In the genomic region with DNA sequence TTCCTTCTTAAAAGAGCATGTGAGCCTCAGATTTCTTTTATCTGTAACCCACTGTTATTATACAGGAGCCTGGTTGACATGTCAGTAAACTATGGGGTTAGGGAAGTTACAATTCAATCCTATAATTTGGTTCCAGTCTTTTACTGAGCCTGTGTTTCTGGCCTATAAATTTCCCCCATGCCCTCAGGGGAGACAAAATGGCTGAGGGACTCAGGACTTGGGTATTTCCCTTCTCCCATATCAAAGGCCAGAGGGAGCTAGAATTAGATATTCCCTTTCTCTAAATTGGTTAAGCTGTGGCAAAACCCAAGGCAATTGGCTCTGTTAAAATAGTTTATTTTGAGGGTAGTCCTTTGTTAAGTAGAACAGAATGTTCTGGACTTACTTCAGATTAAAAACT, we compare ENCODE assay signal across 22 cellular contexts.
DNase-seq lines count a peak whose midpoint lies in the region; ATAC-seq, FAIRE-seq and TF ChIP-seq lines count a peak whose summit lies in the region.
"Had no signal": no experiment of that assay in that cellular context is flagged by ENCODE, and none has a peak within 500 bp of the region (broad histone marks: within the 10 kb centered on the region; RNA-seq: fewer than 3 reads in every experiment).

No MANE protein-coding gene starts in this region.

- H3K27ac Mint-ChIP-seq in MCF 10A (ENCODE audit: low read depth, unreplicated experiment): no peak overlapping the region
- H3K27ac Mint-ChIP-seq in activated CD8-positive, alpha-beta T cell treated with anti-CD3 and anti-CD28 coated beads, Interleukin-2, amount 10 ng/mL, durations not matched to agents 7 days and 5 days: no peak overlapping the region
- H3K27ac Mint-ChIP-seq: CD8-positive, alpha-beta memory T cell had no signal

- no TSS peak for BruUV-seq in mammary epithelial cell (replicated peaks; lab: Mats Ljungman, UMichigan)
- no TSS peak for BruUV-seq in MCF 10A (replicated peaks; lab: Mats Ljungman, UMichigan)

- H3K79me2 ChIP-seq in mammary epithelial cell (ENCODE audit: insufficient read depth, low read length): no peaks in the 10 kb centered on the region

- no peak for TF ChIP-seq CTCF in mammary epithelial cell (conservative IDR thresholded peaks at IDR 0.05 in 1 of 2, IDR thresholded peaks at IDR 0.05 in 1 of 2; ENCODE audit: extremely low read depth in 1 of 2, insufficient read depth in 1 of 2, low read depth in 1 of 2, low read length in 2 of 2)
- TF ChIP-seq CTCF in MCF 10A (IDR thresholded peaks at IDR 0.05; ENCODE audit: unreplicated experiment): no peak
- no peak for TF ChIP-seq CTCF in bronchial epithelial cell (IDR thresholded peaks at IDR 0.05; ENCODE audit: insufficient read depth, low read length, severe bottlenecking)

- no peaks in the 10 kb centered on the region for H3K27me3 ChIP-seq in mammary epithelial cell (ENCODE audit: insufficient read depth, low read length)
- H3K27me3 ChIP-seq in bronchial epithelial cell (ENCODE audit: control insufficient read depth, insufficient read depth, low read length): no peaks in the 10 kb centered on the region
- H3K27me3 ChIP-seq: SJSA1 had no signal

- peaks cover 15% of the 10 kb centered on the region for H3K9me3 Mint-ChIP-seq in MCF 10A (ENCODE audit: unreplicated experiment)
- no peaks in the 10 kb centered on the region for H3K9me3 Mint-ChIP-seq in activated CD8-positive, alpha-beta T cell treated with anti-CD3 and anti-CD28 coated beads, Interleukin-2, amount 10 ng/mL, durations not matched to agents 7 days and 5 days (ENCODE audit: insufficient read depth)

- H3K4me1 Mint-ChIP-seq in MCF 10A (ENCODE audit: insufficient read depth, unreplicated experiment): peaks cover 6% of the 10 kb centered on the region
- H3K4me1 Mint-ChIP-seq in activated CD8-positive, alpha-beta T cell treated with anti-CD3 and anti-CD28 coated beads, Interleukin-2, amount 10 ng/mL, durations not matched to agents 7 days and 5 days (ENCODE audit: low read depth): no peaks in the 10 kb centered on the region
- H3K4me1 Mint-ChIP-seq: CD8-positive, alpha-beta memory T cell had no signal

- H2AFZ ChIP-seq in mammary epithelial cell (ENCODE audit: low read depth, low read length): peak overlapping the region; percentile 53

- dilution Hi-C loops in mammary epithelial cell (cut with HindIII; ENCODE audit: low sequenced_read_pairs): no loop called here

- peak overlapping the region; percentile 43 for H3K27ac ChIP-seq in mammary epithelial cell (ENCODE audit: insufficient read depth, low read depth, low read length)
- H3K27ac ChIP-seq: C4-2B, KMS-11, SJSA1 had no signal

- H3K36me3 Mint-ChIP-seq in MCF 10A (ENCODE audit: insufficient read depth, unreplicated experiment): no peaks in the 10 kb centered on the region
- no peaks in the 10 kb centered on the region for H3K36me3 Mint-ChIP-seq in activated CD8-positive, alpha-beta T cell treated with anti-CD3 and anti-CD28 coated beads, Interleukin-2, amount 10 ng/mL, durations not matched to agents 7 days and 5 days (ENCODE audit: low read depth)
- H3K36me3 Mint-ChIP-seq: CD8-positive, alpha-beta memory T cell had no signal

- H3K4me3 Mint-ChIP-seq in MCF 10A (ENCODE audit: unreplicated experiment): no peak overlapping the region
- H3K4me3 Mint-ChIP-seq in activated CD8-positive, alpha-beta T cell treated with anti-CD3 and anti-CD28 coated beads, Interleukin-2, amount 10 ng/mL, durations not matched to agents 7 days and 5 days: no peak overlapping the region
- H3K4me3 Mint-ChIP-seq: CD8-positive, alpha-beta memory T cell had no signal

- FAIRE-seq in bronchial epithelial cell (lab: Jason Lieb, UNC): no peak
- FAIRE-seq: GM12878, H1 had no signal

- in situ Hi-C loops in mammary epithelial cell (cut with MboI; ENCODE audit: low sequenced_read_pairs in 2 of 2): no loop called here

- intact Hi-C loops in mammary epithelial cell (cut with micrococcal nuclease): loop anchor here (10.0 kb wide), 1 partner anchor 171 kb away; no protein-coding TSS in a partner anchor
- intact Hi-C loops in MCF 10A (cut with micrococcal nuclease): no loop called here
- intact Hi-C loops in posterior vena cava (cut with DNase I): no loop called here

- H3K27me3 Mint-ChIP-seq in MCF 10A (ENCODE audit: insufficient read depth, unreplicated experiment): no peaks in the 10 kb centered on the region
- H3K27me3 Mint-ChIP-seq in activated CD8-positive, alpha-beta T cell treated with anti-CD3 and anti-CD28 coated beads, Interleukin-2, amount 10 ng/mL, durations not matched to agents 7 days and 5 days (ENCODE audit: low read depth): no peaks in the 10 kb centered on the region
- H3K27me3 Mint-ChIP-seq: CD8-positive, alpha-beta memory T cell had no signal

- H3K9ac ChIP-seq in mammary epithelial cell (ENCODE audit: insufficient read depth, low read length): no peak overlapping the region
- H3K9ac ChIP-seq: KMS-11 had no signal

- H3K9me3 ChIP-seq in mammary epithelial cell (replicated peaks; ENCODE audit: insufficient read depth, low read length): no peaks in the 10 kb centered on the region

- H3K4me2 ChIP-seq in mammary epithelial cell (ENCODE audit: insufficient read depth, low read depth, low read length): no peak overlapping the region
- H3K4me2 ChIP-seq: KMS-11 had no signal

- CTCF ChIA-PET in mammary epithelial cell (lab: Charles Lee; ENCODE audit: low non-redundant PET): no interaction called here
- CTCF ChIA-PET in MCF 10A (lab: Yijun Ruan, JAX): no interaction called here
- CTCF ChIA-PET in activated CD8-positive, alpha-beta T cell treated with anti-CD3 and anti-CD28 coated beads, Interleukin-2, amount 10 ng/mL, durations not matched to agents 7 days and 5 days (lab: Charles Lee): no interaction called here

- H3K36me3 ChIP-seq in mammary epithelial cell (ENCODE audit: insufficient read depth, low read length) (no peaks in the 10 kb centered on the region), bronchial epithelial cell (ENCODE audit: control insufficient read depth, insufficient read depth, low read length) (no peaks in the 10 kb centered on the region)
- H3K36me3 ChIP-seq: SJSA1 had no signal

- ATAC-seq in GM21737 (IDR thresholded peaks at IDR 0.05; ENCODE audit: unreplicated experiment): no peak
- ATAC-seq in activated CD8-positive, alpha-beta T cell treated with anti-CD3 and anti-CD28 coated beads, Interleukin-2, amount 10 ng/mL, durations not matched to agents 7 days and 5 days: no peak
- ATAC-seq: GM12878, HCT116, Panc1 had no signal

- DNase-seq in mammary epithelial cell (peak; percentile 46), MCF 10A (ENCODE audit: unreplicated experiment) (no peak), bronchial epithelial cell (ENCODE audit: low read depth) (peak; percentile 45), iris pigment epithelial cell (ENCODE audit: low read depth) (peak; percentile 45), hepatic stellate cell (ENCODE audit: low spot score) (no peak), posterior vena cava (ENCODE audit: low spot score) (no peak)
- no peak for DNase-seq in activated CD8-positive, alpha-beta T cell treated with anti-CD3 and anti-CD28 coated beads, Interleukin-2, amount 10 ng/mL, durations not matched to agents 7 days and 5 days
- DNase-seq: 8988T; CD8-positive, alpha-beta memory T cell; MV-4-11; NCI-H1105 treated with DMSO at 0.1 percent for 48 hours; NCI-H2029 treated with DMSO at 0.1 percent for 48 hours; NCI-H510A treated with DMSO at 0.1 percent for 48 hours; NCI-H748 treated with DMSO at 0.1 percent for 48 hours had no signal

- H3K4me1 ChIP-seq in mammary epithelial cell (ENCODE audit: insufficient read depth, low read length): peaks cover 8% of the 10 kb centered on the region
- H3K4me1 ChIP-seq: SJSA1 had no signal

- POLR2A ChIA-PET in MCF 10A (lab: Yijun Ruan, JAX): no interaction called here
- POLR2A ChIA-PET in activated CD8-positive, alpha-beta T cell treated with anti-CD3 and anti-CD28 coated beads, Interleukin-2, amount 10 ng/mL, durations not matched to agents 7 days and 5 days (lab: Charles Lee): no interaction called here

- H3K4me3 ChIP-seq in mammary epithelial cell (replicated peaks in 1 of 3; ENCODE audit: insufficient read depth in 1 of 3, low read depth in 2 of 3, low read length in 3 of 3) (no peak overlapping the region), bronchial epithelial cell (ENCODE audit: low read depth, low read length) (no peak overlapping the region)
- H3K4me3 ChIP-seq: GM12878, SJSA1 had no signal

- H4K20me1 ChIP-seq in mammary epithelial cell (ENCODE audit: insufficient read depth, low read length): no peaks in the 10 kb centered on the region

Comparison
In these comparisons a context has a peak if more than half of its experiments do, and no peak if none do; other contexts are left out.
1. DNase-seq: peak in mammary epithelial cell (single experiment), bronchial epithelial cell (single experiment) and iris pigment epithelial cell (single experiment); none in MCF 10A (single experiment), hepatic stellate cell (single experiment), posterior vena cava (single experiment) and activated CD8-positive, alpha-beta T cell treated with anti-CD3 and anti-CD28 coated beads, Interleukin-2, amount 10 ng/mL, durations not matched to agents 7 days and 5 days (single experiment).